ENCODE assay signal across 28 cellular contexts in the genomic region with DNA sequence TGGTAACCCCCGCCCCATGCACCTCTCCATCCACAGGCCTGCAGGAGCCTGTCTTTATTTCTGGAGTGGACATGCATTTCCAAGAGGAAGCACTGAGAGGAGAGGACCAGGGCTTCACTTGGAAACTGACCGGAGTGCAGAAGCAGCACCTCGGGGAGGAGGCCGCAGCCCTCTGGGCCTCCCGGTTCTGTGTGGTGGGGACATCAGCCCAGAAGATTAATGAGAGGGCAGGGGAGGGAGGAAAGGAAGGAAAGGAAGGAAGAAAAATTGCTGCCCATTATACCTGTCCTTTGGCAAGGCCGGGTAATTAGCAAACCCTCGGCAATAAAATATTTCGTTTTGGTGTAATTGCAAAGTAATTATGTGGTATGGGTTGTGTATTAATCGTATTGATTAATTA.
"Had no signal": no experiment of that assay in that cellular context is flagged by ENCODE, and none has a peak within 500 bp of the region (broad histone marks: within the 10 kb centered on the region; RNA-seq: fewer than 3 reads in every experiment).

No MANE protein-coding gene starts in this region.

- H3K4me3 Mint-ChIP-seq: activated CD4-positive, alpha-beta memory T cell treated with anti-CD3 and anti-CD28 coated beads for 36 hours; activated CD4-positive, alpha-beta T cell treated with anti-CD3 and anti-CD28 coated beads, Interleukin-2, amount 10 ng/mL, durations not matched to agents 7 days and 5 days; activated naive CD4-positive, alpha-beta T cell treated with anti-CD3 and anti-CD28 coated beads for 36 hours; activated naive CD8-positive, alpha-beta T cell treated with anti-CD3 and anti-CD28 coated beads for 36 hours; activated T-helper 17 cell treated with anti-CD3 and anti-CD28 coated beads, Interleukin-2, amount 50 U/mL, for 72 hours had no signal

- H3K4me3 ChIP-seq: Peyer's patch, SJCRH30 had no signal

- H3K27ac Mint-ChIP-seq: activated CD4-positive, alpha-beta memory T cell treated with anti-CD3 and anti-CD28 coated beads for 36 hours; activated CD4-positive, alpha-beta T cell treated with anti-CD3 and anti-CD28 coated beads, Interleukin-2, amount 10 ng/mL, durations not matched to agents 7 days and 5 days; activated naive CD4-positive, alpha-beta T cell treated with anti-CD3 and anti-CD28 coated beads for 36 hours; activated naive CD8-positive, alpha-beta T cell treated with anti-CD3 and anti-CD28 coated beads for 36 hours; activated T-helper 17 cell treated with anti-CD3 and anti-CD28 coated beads, Interleukin-2, amount 50 U/mL, for 72 hours had no signal

- ATAC-seq: activated T-helper 17 cell treated with anti-CD3 and anti-CD28 coated beads, Interleukin-2, amount 50 U/mL, for 72 hours had no signal

- FAIRE-seq: bronchial epithelial cell had no signal

- H3K9me3 Mint-ChIP-seq: activated CD4-positive, alpha-beta memory T cell treated with anti-CD3 and anti-CD28 coated beads for 36 hours; activated CD4-positive, alpha-beta T cell treated with anti-CD3 and anti-CD28 coated beads, Interleukin-2, amount 10 ng/mL, durations not matched to agents 7 days and 5 days; activated naive CD4-positive, alpha-beta T cell treated with anti-CD3 and anti-CD28 coated beads for 36 hours; activated naive CD8-positive, alpha-beta T cell treated with anti-CD3 and anti-CD28 coated beads for 36 hours; activated T-helper 17 cell treated with anti-CD3 and anti-CD28 coated beads, Interleukin-2, amount 50 U/mL, for 72 hours had no signal

- H3K27me3 ChIP-seq: Peyer's patch, SJCRH30 had no signal

- H3K27ac ChIP-seq: RWPE1, SJCRH30, VCaP had no signal

- H3K4me1 ChIP-seq: Peyer's patch, SJCRH30 had no signal

- H3K36me3 ChIP-seq: Peyer's patch, SJCRH30 had no signal

- DNase-seq: activated CD4-positive, alpha-beta memory T cell treated with anti-CD3 and anti-CD28 coated beads for 36 hours; activated CD4-positive, alpha-beta T cell treated with anti-CD3 and anti-CD28 coated beads, Interleukin-2, amount 10 ng/mL, durations not matched to agents 7 days and 5 days; activated CD4-positive, CD25-positive, alpha-beta regulatory T cell; activated CD8-positive, alpha-beta memory T cell treated with anti-CD3 and anti-CD28 coated beads for 24 hours; activated gamma-delta T cell; activated naive CD4-positive, alpha-beta T cell treated with anti-CD3 and anti-CD28 coated beads for 36 hours; activated naive CD8-positive, alpha-beta T cell treated with anti-CD3 and anti-CD28 coated beads for 36 hours; activated T-cell treated with anti-CD3 and anti-CD28 coated beads for 4 hours; activated T-cell treated with anti-CD3 and anti-CD28 coated beads, Interleukin-2, amount 50 U/mL, for 48 hours; IMR-90; Kasumi-1; KBM-7; NCI-H1048; NCI-H1694; NCI-H2029 treated with DMSO at 0.1 percent for 48 hours; NCI-H446 treated with DMSO at 0.1 percent for 48 hours; NCI-H524 treated with DMSO at 0.1 percent for 48 hours; NCI-H82; OCI-M1; Peyer's patch; Right ventricle myocardium superior; SJCRH30; SK-N-SH; T-helper 1 cell had no signal

- H3K9ac ChIP-seq: SK-N-SH had no signal

- H3K27me3 Mint-ChIP-seq: activated T-helper 17 cell treated with anti-CD3 and anti-CD28 coated beads, Interleukin-2, amount 50 U/mL, for 72 hours had no signal

- H3K36me3 Mint-ChIP-seq: activated naive CD8-positive, alpha-beta T cell treated with anti-CD3 and anti-CD28 coated beads for 36 hours had no signal

- H3K9me3 ChIP-seq: Peyer's patch, SJCRH30, SK-N-SH had no signal
